Comparison of ENCODE assay signal across 1 cellular context in genomic region chr14:104897286-104898194, GRCh38.
A peak's percentile ranks its signal among the peaks of the same experiment; 100 is the strongest.
TF ChIP-seq lines count a peak whose summit lies in the region.

No MANE protein-coding gene starts in this region.

TF ChIP-seq in HepG2, 621 proteins besides CTCF, POLR2A, EP300 and RAD21:
- TF ChIP-seq NR2C2 (CRISPR knock-in tag; IDR thresholded peaks at IDR 0.05; ENCODE audit: borderline replicate concordance) (peak; percentile 45; the same call in 1 of the 2 replicates), HDAC2 (CRISPR knock-in tag; IDR thresholded peaks at IDR 0.05) (no peak), NR2F6 (IDR thresholded peaks at IDR 0.05) (no peak), NR2F6 (CRISPR knock-in tag; IDR thresholded peaks at IDR 0.05) (0 out of 2 replicates have a peak, but pooled peaks have one; percentile 40), ATF3 (CRISPR knock-in tag; IDR thresholded peaks at IDR 0.05) (no peak), GMEB2 (CRISPR knock-in tag; IDR thresholded peaks at IDR 0.05; ENCODE audit: low read depth) (no peak), GABPB1 (CRISPR knock-in tag; IDR thresholded peaks at IDR 0.05) (peak; percentile 66), ZNF816 (CRISPR knock-in tag; IDR thresholded peaks at IDR 0.05; ENCODE audit: borderline replicate concordance) (no peak), NFIB (CRISPR knock-in tag; IDR thresholded peaks at IDR 0.05; ENCODE audit: borderline replicate concordance) (no peak), FOSL2 (CRISPR knock-in tag; IDR thresholded peaks at IDR 0.05) (no peak), ISL2 (CRISPR knock-in tag; IDR thresholded peaks at IDR 0.05) (no peak), GATA4 (IDR thresholded peaks at IDR 0.05; ENCODE audit: borderline replicate concordance, low read depth) (no peak), NFATC3 (CRISPR knock-in tag; IDR thresholded peaks at IDR 0.05) (no peak), NR2F1 (CRISPR knock-in tag; IDR thresholded peaks at IDR 0.05) (peak in 1 of 2 experiments; percentile 16; a peak in 1 of 4 replicates), ZXDC (CRISPR knock-in tag; IDR thresholded peaks at IDR 0.05) (no peak), YEATS2 (CRISPR knock-in tag; IDR thresholded peaks at IDR 0.05; ENCODE audit: borderline replicate concordance) (no peak), NFYC (CRISPR knock-in tag; IDR thresholded peaks at IDR 0.05) (no peak), KLF16 (CRISPR knock-in tag; IDR thresholded peaks at IDR 0.05) (no peak), ZNF547 (CRISPR knock-in tag; IDR thresholded peaks at IDR 0.05) (no peak), ZNF251 (CRISPR knock-in tag; IDR thresholded peaks at IDR 0.05) (no peak), UBTF (CRISPR knock-in tag; IDR thresholded peaks at IDR 0.05) (no peak), ZNF687 (CRISPR knock-in tag; IDR thresholded peaks at IDR 0.05) (peak; percentile 27; the same call in 1 of the 2 replicates), GATAD2A (CRISPR knock-in tag; IDR thresholded peaks at IDR 0.05) (no peak), GABPA (IDR thresholded peaks at IDR 0.05; ENCODE audit: low read depth, low read length) (no peak), GABPA (CRISPR knock-in tag; IDR thresholded peaks at IDR 0.05; ENCODE audit: low read depth) (peak; percentile 60; the same call in 1 of the 2 replicates), ATF6 (CRISPR knock-in tag; conservative IDR thresholded peaks at IDR 0.05) (no peak), CREB1 (IDR thresholded peaks at IDR 0.05) (0 out of 2 replicates have a peak, but pooled peaks have one; percentile 12), CREB1 (CRISPR knock-in tag; IDR thresholded peaks at IDR 0.05) (no peak), ZHX2 (IDR thresholded peaks at IDR 0.05; ENCODE audit: low read depth) (no peak), ZHX2 (CRISPR knock-in tag; IDR thresholded peaks at IDR 0.05; ENCODE audit: borderline replicate concordance) (no peak), PHF21A (CRISPR knock-in tag; IDR thresholded peaks at IDR 0.05) (no peak)
